1 cellular context compared by ENCODE assay signal in the genomic region with DNA sequence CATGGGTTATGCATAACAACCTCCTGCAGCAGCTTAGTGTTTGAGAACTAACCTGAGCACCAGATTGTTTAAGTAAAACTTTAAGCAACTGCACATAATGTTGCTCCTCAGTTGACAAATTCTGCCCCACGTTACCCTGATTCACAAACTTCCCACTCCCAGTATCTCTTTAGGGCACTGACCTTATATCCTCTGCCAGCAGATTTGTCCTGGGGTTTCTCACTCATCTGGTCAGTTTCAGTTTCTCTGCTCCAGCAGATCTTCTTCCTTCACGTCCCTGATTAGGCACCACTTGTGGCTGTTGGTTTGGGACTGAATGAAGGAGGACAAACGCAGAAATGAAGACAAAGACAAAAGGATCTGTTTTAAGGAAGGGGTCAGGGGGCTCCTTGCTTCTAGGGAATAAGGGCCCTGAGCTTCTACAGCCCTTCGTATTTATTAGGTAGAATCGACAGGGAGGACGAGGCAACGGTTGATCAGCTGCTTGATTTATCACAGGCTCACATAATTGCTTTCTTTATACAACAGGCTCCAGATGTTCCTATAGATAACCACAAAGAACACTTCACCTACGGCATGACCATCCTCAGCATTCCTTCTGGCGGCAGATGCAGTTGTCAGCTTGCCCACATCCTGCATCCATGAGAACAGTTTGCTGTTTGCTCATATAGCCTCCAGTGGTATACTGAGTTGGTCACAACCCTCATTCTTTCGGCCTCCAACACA.
TF ChIP-seq lines count a peak whose summit lies in the region.

No MANE protein-coding gene starts in this region.

TF ChIP-seq in HepG2, 621 proteins besides CTCF, POLR2A, EP300 and RAD21 (continued from another document):
- TF ChIP-seq, protein P1, sequence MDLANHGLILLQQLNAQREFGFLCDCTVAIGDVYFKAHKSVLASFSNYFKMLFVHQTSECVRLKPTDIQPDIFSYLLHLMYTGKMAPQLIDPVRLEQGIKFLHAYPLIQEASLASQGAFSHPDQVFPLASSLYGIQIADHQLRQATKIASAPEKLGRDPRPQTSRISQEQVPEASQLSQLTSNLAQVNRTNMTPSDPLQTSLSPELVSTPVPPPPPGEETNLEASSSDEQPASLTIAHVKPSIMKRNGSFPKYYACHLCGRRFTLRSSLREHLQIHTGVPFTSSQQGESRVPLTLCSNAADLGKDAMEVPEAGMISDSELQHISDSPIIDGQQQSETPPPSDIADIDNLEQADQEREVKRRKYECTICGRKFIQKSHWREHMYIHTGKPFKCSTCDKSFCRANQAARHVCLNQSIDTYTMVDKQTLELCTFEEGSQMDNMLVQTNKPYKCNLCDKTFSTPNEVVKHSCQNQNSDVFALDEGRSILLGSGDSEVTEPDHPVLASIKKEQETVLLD (CRISPR knock-in tag; IDR thresholded peaks at IDR 0.05; ENCODE audit: low read depth), result no peak
- TF ChIP-seq MIER2 (CRISPR knock-in tag; IDR thresholded peaks at IDR 0.05) (no peak), ELF4 (CRISPR knock-in tag; IDR thresholded peaks at IDR 0.05; ENCODE audit: borderline replicate concordance) (no peak), MTERF4 (CRISPR knock-in tag; IDR thresholded peaks at IDR 0.05) (peak; percentile 74; the same call in 1 of the 2 replicates), ZBTB8A (CRISPR knock-in tag; IDR thresholded peaks at IDR 0.05; ENCODE audit: borderline replicate concordance, low read depth) (no peak), TCF7L2 (IDR thresholded peaks at IDR 0.05; ENCODE audit: low read depth, low read length) (no peak), ZBTB7A (CRISPR knock-in tag; IDR thresholded peaks at IDR 0.05) (0 out of 2 replicates have a peak, but pooled peaks have one; percentile 0), ZNF850 (CRISPR knock-in tag; conservative IDR thresholded peaks at IDR 0.05) (no peak)
- TF ChIP-seq, protein P2, sequence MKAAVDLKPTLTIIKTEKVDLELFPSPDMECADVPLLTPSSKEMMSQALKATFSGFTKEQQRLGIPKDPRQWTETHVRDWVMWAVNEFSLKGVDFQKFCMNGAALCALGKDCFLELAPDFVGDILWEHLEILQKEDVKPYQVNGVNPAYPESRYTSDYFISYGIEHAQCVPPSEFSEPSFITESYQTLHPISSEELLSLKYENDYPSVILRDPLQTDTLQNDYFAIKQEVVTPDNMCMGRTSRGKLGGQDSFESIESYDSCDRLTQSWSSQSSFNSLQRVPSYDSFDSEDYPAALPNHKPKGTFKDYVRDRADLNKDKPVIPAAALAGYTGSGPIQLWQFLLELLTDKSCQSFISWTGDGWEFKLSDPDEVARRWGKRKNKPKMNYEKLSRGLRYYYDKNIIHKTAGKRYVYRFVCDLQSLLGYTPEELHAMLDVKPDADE (CRISPR knock-in tag; IDR thresholded peaks at IDR 0.05), result no peak
- TF ChIP-seq, protein P3, sequence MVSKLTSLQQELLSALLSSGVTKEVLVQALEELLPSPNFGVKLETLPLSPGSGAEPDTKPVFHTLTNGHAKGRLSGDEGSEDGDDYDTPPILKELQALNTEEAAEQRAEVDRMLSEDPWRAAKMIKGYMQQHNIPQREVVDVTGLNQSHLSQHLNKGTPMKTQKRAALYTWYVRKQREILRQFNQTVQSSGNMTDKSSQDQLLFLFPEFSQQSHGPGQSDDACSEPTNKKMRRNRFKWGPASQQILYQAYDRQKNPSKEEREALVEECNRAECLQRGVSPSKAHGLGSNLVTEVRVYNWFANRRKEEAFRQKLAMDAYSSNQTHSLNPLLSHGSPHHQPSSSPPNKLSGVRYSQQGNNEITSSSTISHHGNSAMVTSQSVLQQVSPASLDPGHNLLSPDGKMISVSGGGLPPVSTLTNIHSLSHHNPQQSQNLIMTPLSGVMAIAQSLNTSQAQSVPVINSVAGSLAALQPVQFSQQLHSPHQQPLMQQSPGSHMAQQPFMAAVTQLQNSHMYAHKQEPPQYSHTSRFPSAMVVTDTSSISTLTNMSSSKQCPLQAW (CRISPR knock-in tag; IDR thresholded peaks at IDR 0.05), result 0 out of 2 replicates have a peak, but pooled peaks have one; percentile 40
- TF ChIP-seq, protein P4, sequence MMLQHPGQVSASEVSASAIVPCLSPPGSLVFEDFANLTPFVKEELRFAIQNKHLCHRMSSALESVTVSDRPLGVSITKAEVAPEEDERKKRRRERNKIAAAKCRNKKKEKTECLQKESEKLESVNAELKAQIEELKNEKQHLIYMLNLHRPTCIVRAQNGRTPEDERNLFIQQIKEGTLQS (CRISPR knock-in tag; IDR thresholded peaks at IDR 0.05), result no peak
- TF ChIP-seq, protein P5, sequence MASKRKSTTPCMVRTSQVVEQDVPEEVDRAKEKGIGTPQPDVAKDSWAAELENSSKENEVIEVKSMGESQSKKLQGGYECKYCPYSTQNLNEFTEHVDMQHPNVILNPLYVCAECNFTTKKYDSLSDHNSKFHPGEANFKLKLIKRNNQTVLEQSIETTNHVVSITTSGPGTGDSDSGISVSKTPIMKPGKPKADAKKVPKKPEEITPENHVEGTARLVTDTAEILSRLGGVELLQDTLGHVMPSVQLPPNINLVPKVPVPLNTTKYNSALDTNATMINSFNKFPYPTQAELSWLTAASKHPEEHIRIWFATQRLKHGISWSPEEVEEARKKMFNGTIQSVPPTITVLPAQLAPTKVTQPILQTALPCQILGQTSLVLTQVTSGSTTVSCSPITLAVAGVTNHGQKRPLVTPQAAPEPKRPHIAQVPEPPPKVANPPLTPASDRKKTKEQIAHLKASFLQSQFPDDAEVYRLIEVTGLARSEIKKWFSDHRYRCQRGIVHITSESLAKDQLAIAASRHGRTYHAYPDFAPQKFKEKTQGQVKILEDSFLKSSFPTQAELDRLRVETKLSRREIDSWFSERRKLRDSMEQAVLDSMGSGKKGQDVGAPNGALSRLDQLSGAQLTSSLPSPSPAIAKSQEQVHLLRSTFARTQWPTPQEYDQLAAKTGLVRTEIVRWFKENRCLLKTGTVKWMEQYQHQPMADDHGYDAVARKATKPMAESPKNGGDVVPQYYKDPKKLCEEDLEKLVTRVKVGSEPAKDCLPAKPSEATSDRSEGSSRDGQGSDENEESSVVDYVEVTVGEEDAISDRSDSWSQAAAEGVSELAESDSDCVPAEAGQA (IDR thresholded peaks at IDR 0.05; ENCODE audit: low read depth), result no peak
- TF ChIP-seq, protein P5 (CRISPR knock-in tag; IDR thresholded peaks at IDR 0.05; ENCODE audit: borderline replicate concordance), result no peak
